Comparison of ENCODE assay signal across 11 cellular contexts in the genomic region with DNA sequence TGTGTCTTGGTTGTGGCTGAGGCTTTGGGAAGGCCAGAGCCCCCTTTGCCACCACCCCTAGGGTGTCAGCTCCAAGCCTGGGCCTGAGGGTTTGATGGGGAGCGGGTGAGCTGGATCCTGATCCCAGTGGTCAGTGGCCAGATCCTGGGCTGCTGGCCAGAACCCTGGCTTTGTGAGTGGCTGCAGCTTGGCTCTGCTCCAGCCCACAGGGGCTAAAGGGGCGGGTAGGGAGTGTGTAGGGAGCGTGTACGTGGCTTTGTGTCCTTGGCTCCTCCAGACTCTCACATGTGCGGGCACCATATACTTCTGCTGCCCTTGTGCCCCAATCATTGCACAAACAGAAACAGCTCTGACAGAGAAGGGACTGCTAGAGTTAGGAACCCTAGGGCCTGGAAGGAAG. TPM values are rescaled to one million over a fixed set of nuclear protein-coding genes. Genes with fewer than 3 reads are reported as not detected.
A peak's percentile ranks its signal among the peaks of the same experiment; 100 is the strongest.
DNase-seq lines count a peak whose midpoint lies in the region; ATAC-seq, FAIRE-seq and TF ChIP-seq lines count a peak whose summit lies in the region.
"Had no signal": no experiment of that assay in that cellular context is flagged by ENCODE, and none has a peak within 500 bp of the region (broad histone marks: within the 10 kb centered on the region; RNA-seq: fewer than 3 reads in every experiment).

No MANE protein-coding gene starts in this region.

- H3K27ac ChIP-seq in lower lobe of right lung (peak overlapping the region; percentile 72), substantia nigra (ENCODE audit: low read depth, low read length, poor library complexity, severe bottlenecking) (no peak overlapping the region)

- peaks cover 15% of the 10 kb centered on the region for H3K36me3 Mint-ChIP-seq in stimulated activated memory B cell treated with anti-CD40 and anti-IgM and Interleukin-4, amounts not matched to agents 10 μg/mL and 1 μg/mL and 100 μg/mL, for 72 hours

- peaks cover 62% of the 10 kb centered on the region for H3K4me1 ChIP-seq in lower lobe of right lung

- no peak for ATAC-seq in lower lobe of right lung
- no peak for ATAC-seq in stimulated activated memory B cell treated with anti-CD40 and anti-IgM and Interleukin-4, amounts not matched to agents 10 μg/mL and 1 μg/mL and 100 μg/mL, for 72 hours
- ATAC-seq in GM21737 (IDR thresholded peaks at IDR 0.05; ENCODE audit: unreplicated experiment): no peak

- no peaks in the 10 kb centered on the region for H3K9me3 Mint-ChIP-seq in stimulated activated memory B cell treated with anti-CD40 and anti-IgM and Interleukin-4, amounts not matched to agents 10 μg/mL and 1 μg/mL and 100 μg/mL, for 72 hours

- peaks cover 48% of the 10 kb centered on the region for H3K4me1 Mint-ChIP-seq in stimulated activated memory B cell treated with anti-CD40 and anti-IgM and Interleukin-4, amounts not matched to agents 10 μg/mL and 1 μg/mL and 100 μg/mL, for 72 hours

- H3K27ac Mint-ChIP-seq in stimulated activated memory B cell treated with anti-CD40 and anti-IgM and Interleukin-4, amounts not matched to agents 10 μg/mL and 1 μg/mL and 100 μg/mL, for 72 hours: no peak overlapping the region

- intact Hi-C loops in lower lobe of right lung (cut with DNase I): no loop called here

- DNase-seq in RCC 7860 (ENCODE audit: low spot score) (peak; percentile 55), cardiac fibroblast (ENCODE audit: low read depth in 2 of 2) (peak; percentile 25 to 65), lower lobe of right lung (no peak), substantia nigra (lab: John Stamatoyannopoulos, UW) (peak in 32 of 49 donors; percentile 6 to 77 (median 32)), NCI-H2081 treated with DMSO at 0.1 percent for 48 hours (lab: John Stamatoyannopoulos, UW) (no peak), SK-N-DZ (ENCODE audit: low spot score) (no peak)
- DNase-seq: cerebellar nuclear complex, NCI-H774 had no signal

- H3K27me3 ChIP-seq in lower lobe of right lung (ENCODE audit: low read depth): no peaks in the 10 kb centered on the region

- TF ChIP-seq CTCF in cardiac fibroblast (IDR thresholded peaks at IDR 0.05; ENCODE audit: low read depth, low read length): no peak
- no peak for TF ChIP-seq CTCF in lower lobe of right lung (IDR thresholded peaks at IDR 0.05)

- peaks cover 29% of the 10 kb centered on the region for H3K36me3 ChIP-seq in lower lobe of right lung

- FAIRE-seq in RCC 7860 (lab: Jason Lieb, UNC): no peak
- FAIRE-seq: GM12891 had no signal

- H3K9me3 ChIP-seq in lower lobe of right lung: no peaks in the 10 kb centered on the region

- H3K4me3 ChIP-seq in cardiac fibroblast (replicated peaks in 1 of 2; ENCODE audit: low read depth in 2 of 2, low read length in 2 of 2) (no peak overlapping the region), lower lobe of right lung (no peak overlapping the region)

- H3K27me3 Mint-ChIP-seq in stimulated activated memory B cell treated with anti-CD40 and anti-IgM and Interleukin-4, amounts not matched to agents 10 μg/mL and 1 μg/mL and 100 μg/mL, for 72 hours: no peaks in the 10 kb centered on the region

- no peak overlapping the region for H3K4me3 Mint-ChIP-seq in stimulated activated memory B cell treated with anti-CD40 and anti-IgM and Interleukin-4, amounts not matched to agents 10 μg/mL and 1 μg/mL and 100 μg/mL, for 72 hours

RNA-seq across cellular contexts. Expression of a gene that starts 1.2 kb away (rescaled TPM):
- total RNA-seq in lower lobe of right lung: 25.7 TPM
- polyA plus RNA-seq in SK-N-DZ (2014; cell fraction: cytosol; rRNA removed): 47.3 and 63.7 TPM in 2 replicates
- 133 and 136 TPM in 2 replicates for polyA plus RNA-seq in SK-N-DZ (2014; cell fraction: nucleus; rRNA removed)

RNA-seq across cellular contexts. Expression of a gene that starts 4.3 kb away (rescaled TPM):
- total RNA-seq in lower lobe of right lung: 51.3 TPM
- polyA plus RNA-seq in SK-N-DZ (2014; cell fraction: cytosol; rRNA removed): 24.7 and 30.4 TPM in 2 replicates
- 199 and 201 TPM in 2 replicates for polyA plus RNA-seq in SK-N-DZ (2014; cell fraction: nucleus; rRNA removed)

RNA-seq across cellular contexts. Expression of a gene that starts 11.6 kb away (rescaled TPM):
- not detected for total RNA-seq in lower lobe of right lung
- 0.39 TPM in 1 of 2 replicates, not detected in the other for polyA plus RNA-seq in SK-N-DZ (2014; cell fraction: cytosol; rRNA removed)
- 1.7 and 4.0 TPM in 2 replicates for polyA plus RNA-seq in SK-N-DZ (2014; cell fraction: nucleus; rRNA removed)

RNA-seq across cellular contexts. Expression of a gene that starts 13.2 kb away (rescaled TPM):
- total RNA-seq in lower lobe of right lung: 35.0 TPM
- polyA plus RNA-seq in SK-N-DZ (2014; cell fraction: cytosol; rRNA removed): 183 and 208 TPM in 2 replicates
- polyA plus RNA-seq in SK-N-DZ (2014; cell fraction: nucleus; rRNA removed): 89.9 and 92.3 TPM in 2 replicates

RNA-seq across cellular contexts. Expression of a gene that starts 21.9 kb away (rescaled TPM):
- total RNA-seq in lower lobe of right lung: not detected
- 0.25 TPM in 1 of 2 replicates, not detected in the other for polyA plus RNA-seq in SK-N-DZ (2014; cell fraction: cytosol; rRNA removed)
- polyA plus RNA-seq in SK-N-DZ (2014; cell fraction: nucleus; rRNA removed): 0.15 TPM in 1 of 2 replicates, not detected in the other

Comparison
In these comparisons a context has a peak if more than half of its experiments do, and no peak if none do; other contexts are left out.
1. DNase-seq: peak in RCC 7860 (single experiment), cardiac fibroblast (2 of 2) and substantia nigra (32 of 49); none in lower lobe of right lung (single experiment), NCI-H2081 treated with DMSO at 0.1 percent for 48 hours (single experiment) and SK-N-DZ (single experiment).